1 cellular context compared by ENCODE assay signal in genomic region chr20:62010551-62011402, GRCh38.
TF ChIP-seq lines count a peak whose summit lies in the region.

No MANE protein-coding gene starts in this region.

TF ChIP-seq in K562, 482 proteins besides CTCF, POLR2A, EP300 and RAD21 (continued from another document and continues in another):
- no peak for TF ChIP-seq BRF2 (IDR thresholded peaks at IDR 0.05; ENCODE audit: borderline replicate concordance, insufficient read depth, insufficient read length)
- TF ChIP-seq ETV5 (CRISPR knock-in tag; IDR thresholded peaks at IDR 0.05; ENCODE audit: low read depth): no peak
- no peak for TF ChIP-seq DIDO1 (tag; IDR thresholded peaks at IDR 0.05; ENCODE audit: low read depth)
- no peak for TF ChIP-seq ZNF165 (CRISPR knock-in tag; IDR thresholded peaks at IDR 0.05; ENCODE audit: borderline replicate concordance)
- TF ChIP-seq CEBPG (CRISPR knock-in tag; IDR thresholded peaks at IDR 0.05): no peak
- TF ChIP-seq CEBPG (tag; conservative IDR thresholded peaks at IDR 0.05 in 1 of 2, IDR thresholded peaks at IDR 0.05 in 1 of 2): no peak
- no peak for TF ChIP-seq PKNOX1 (IDR thresholded peaks at IDR 0.05)
- TF ChIP-seq ZNF436 (CRISPR knock-in tag; IDR thresholded peaks at IDR 0.05): no peak
- no peak for TF ChIP-seq MAFF (IDR thresholded peaks at IDR 0.05; ENCODE audit: low read length)
- no peak for TF ChIP-seq PCBP1 (IDR thresholded peaks at IDR 0.05; ENCODE audit: low read depth, low read length, poor library complexity, severe bottlenecking)
- TF ChIP-seq, protein P1, sequence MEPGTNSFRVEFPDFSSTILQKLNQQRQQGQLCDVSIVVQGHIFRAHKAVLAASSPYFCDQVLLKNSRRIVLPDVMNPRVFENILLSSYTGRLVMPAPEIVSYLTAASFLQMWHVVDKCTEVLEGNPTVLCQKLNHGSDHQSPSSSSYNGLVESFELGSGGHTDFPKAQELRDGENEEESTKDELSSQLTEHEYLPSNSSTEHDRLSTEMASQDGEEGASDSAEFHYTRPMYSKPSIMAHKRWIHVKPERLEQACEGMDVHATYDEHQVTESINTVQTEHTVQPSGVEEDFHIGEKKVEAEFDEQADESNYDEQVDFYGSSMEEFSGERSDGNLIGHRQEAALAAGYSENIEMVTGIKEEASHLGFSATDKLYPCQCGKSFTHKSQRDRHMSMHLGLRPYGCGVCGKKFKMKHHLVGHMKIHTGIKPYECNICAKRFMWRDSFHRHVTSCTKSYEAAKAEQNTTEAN (CRISPR knock-in tag; IDR thresholded peaks at IDR 0.05): no peak
- TF ChIP-seq MEF2A (IDR thresholded peaks at IDR 0.05; ENCODE audit: control insufficient read depth, low read depth, low read length): no peak
- TF ChIP-seq ETS2 (tag; IDR thresholded peaks at IDR 0.05; ENCODE audit: borderline replicate concordance, poor library complexity, severe bottlenecking): no peak
- TF ChIP-seq ELF2 (CRISPR knock-in tag; IDR thresholded peaks at IDR 0.05): no peak
- TF ChIP-seq CBX8 (IDR thresholded peaks at IDR 0.05; ENCODE audit: borderline replicate concordance, extremely low read depth, low read depth, low read length, poor library complexity, severe bottlenecking): no peak
- no peak for TF ChIP-seq RREB1 (CRISPR knock-in tag; IDR thresholded peaks at IDR 0.05)
- peak; percentile 76 for TF ChIP-seq MYC (IDR thresholded peaks at IDR 0.05; ENCODE audit: low read depth, low read length)
- TF ChIP-seq MYC (CRISPR knock-in tag; IDR thresholded peaks at IDR 0.05; ENCODE audit: borderline replicate concordance, low read depth): no peak
- no peak for TF ChIP-seq ZNF217 (CRISPR knock-in tag; IDR thresholded peaks at IDR 0.05)
- TF ChIP-seq ZNF41 (CRISPR knock-in tag; conservative IDR thresholded peaks at IDR 0.05): no peak
- TF ChIP-seq KAT8 (IDR thresholded peaks at IDR 0.05; ENCODE audit: low read depth): no peak
- no peak for TF ChIP-seq ZNF124 (CRISPR knock-in tag; IDR thresholded peaks at IDR 0.05)
- no peak for TF ChIP-seq OTX1 (CRISPR knock-in tag; IDR thresholded peaks at IDR 0.05)
- no peak for TF ChIP-seq SUPT5H (IDR thresholded peaks at IDR 0.05)
- no peak for TF ChIP-seq ZNF75A (CRISPR knock-in tag; IDR thresholded peaks at IDR 0.05)
- peak; percentile 66 for TF ChIP-seq BHLHE40 (IDR thresholded peaks at IDR 0.05; ENCODE audit: low read length)
- TF ChIP-seq ZKSCAN8 (CRISPR knock-in tag; IDR thresholded peaks at IDR 0.05): no peak
- peak; percentile 66; the same call in 1 of the 2 replicates for TF ChIP-seq STAG1 (CRISPR knock-in tag; IDR thresholded peaks at IDR 0.05; ENCODE audit: borderline replicate concordance)
- TF ChIP-seq EWSR1 (IDR thresholded peaks at IDR 0.05; ENCODE audit: borderline replicate concordance, low read depth, partially characterized antibody): no peak
- TF ChIP-seq ZKSCAN1 (IDR thresholded peaks at IDR 0.05; ENCODE audit: low read depth, low read length): no peak
- no peak for TF ChIP-seq TCFL5 (CRISPR knock-in tag; conservative IDR thresholded peaks at IDR 0.05)
- 0 out of 2 replicates have a peak, but pooled peaks have one; percentile 17 for TF ChIP-seq TFAP4 (CRISPR knock-in tag; IDR thresholded peaks at IDR 0.05; ENCODE audit: borderline replicate concordance)
- TF ChIP-seq, protein P2, sequence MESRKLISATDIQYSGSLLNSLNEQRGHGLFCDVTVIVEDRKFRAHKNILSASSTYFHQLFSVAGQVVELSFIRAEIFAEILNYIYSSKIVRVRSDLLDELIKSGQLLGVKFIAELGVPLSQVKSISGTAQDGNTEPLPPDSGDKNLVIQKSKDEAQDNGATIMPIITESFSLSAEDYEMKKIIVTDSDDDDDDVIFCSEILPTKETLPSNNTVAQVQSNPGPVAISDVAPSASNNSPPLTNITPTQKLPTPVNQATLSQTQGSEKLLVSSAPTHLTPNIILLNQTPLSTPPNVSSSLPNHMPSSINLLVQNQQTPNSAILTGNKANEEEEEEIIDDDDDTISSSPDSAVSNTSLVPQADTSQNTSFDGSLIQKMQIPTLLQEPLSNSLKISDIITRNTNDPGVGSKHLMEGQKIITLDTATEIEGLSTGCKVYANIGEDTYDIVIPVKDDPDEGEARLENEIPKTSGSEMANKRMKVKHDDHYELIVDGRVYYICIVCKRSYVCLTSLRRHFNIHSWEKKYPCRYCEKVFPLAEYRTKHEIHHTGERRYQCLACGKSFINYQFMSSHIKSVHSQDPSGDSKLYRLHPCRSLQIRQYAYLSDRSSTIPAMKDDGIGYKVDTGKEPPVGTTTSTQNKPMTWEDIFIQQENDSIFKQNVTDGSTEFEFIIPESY (CRISPR knock-in tag; IDR thresholded peaks at IDR 0.05): peak; percentile 75; the same call in 1 of the 2 replicates
- no peak for TF ChIP-seq CREB3L1 (IDR thresholded peaks at IDR 0.05; ENCODE audit: borderline replicate concordance, low read depth)
- TF ChIP-seq ZNF140 (CRISPR knock-in tag; IDR thresholded peaks at IDR 0.05): no peak
- no peak for TF ChIP-seq HDAC8 (tag; IDR thresholded peaks at IDR 0.05)
- TF ChIP-seq TEAD2 (tag; IDR thresholded peaks at IDR 0.05): no peak
- TF ChIP-seq, protein P3, sequence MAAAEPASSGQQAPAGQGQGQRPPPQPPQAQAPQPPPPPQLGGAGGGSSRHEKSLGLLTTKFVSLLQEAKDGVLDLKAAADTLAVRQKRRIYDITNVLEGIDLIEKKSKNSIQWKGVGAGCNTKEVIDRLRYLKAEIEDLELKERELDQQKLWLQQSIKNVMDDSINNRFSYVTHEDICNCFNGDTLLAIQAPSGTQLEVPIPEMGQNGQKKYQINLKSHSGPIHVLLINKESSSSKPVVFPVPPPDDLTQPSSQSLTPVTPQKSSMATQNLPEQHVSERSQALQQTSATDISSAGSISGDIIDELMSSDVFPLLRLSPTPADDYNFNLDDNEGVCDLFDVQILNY (CRISPR knock-in tag; IDR thresholded peaks at IDR 0.05): no peak
- no peak for TF ChIP-seq RAD51 (IDR thresholded peaks at IDR 0.05; ENCODE audit: borderline replicate concordance, low read depth)
- TF ChIP-seq NONO (IDR thresholded peaks at IDR 0.05; ENCODE audit: low read depth in 2 of 2, low read length in 1 of 2): no peak
- no peak for TF ChIP-seq ZNF644 (tag; IDR thresholded peaks at IDR 0.05; ENCODE audit: low read depth)
- no peak for TF ChIP-seq GATAD2B (IDR thresholded peaks at IDR 0.05; ENCODE audit: borderline replicate concordance)
- TF ChIP-seq CHD2 (IDR thresholded peaks at IDR 0.05; ENCODE audit: low read depth, low read length): no peak
- no peak for TF ChIP-seq ZHX1 (conservative IDR thresholded peaks at IDR 0.05; ENCODE audit: low read length)
- TF ChIP-seq, protein P4, sequence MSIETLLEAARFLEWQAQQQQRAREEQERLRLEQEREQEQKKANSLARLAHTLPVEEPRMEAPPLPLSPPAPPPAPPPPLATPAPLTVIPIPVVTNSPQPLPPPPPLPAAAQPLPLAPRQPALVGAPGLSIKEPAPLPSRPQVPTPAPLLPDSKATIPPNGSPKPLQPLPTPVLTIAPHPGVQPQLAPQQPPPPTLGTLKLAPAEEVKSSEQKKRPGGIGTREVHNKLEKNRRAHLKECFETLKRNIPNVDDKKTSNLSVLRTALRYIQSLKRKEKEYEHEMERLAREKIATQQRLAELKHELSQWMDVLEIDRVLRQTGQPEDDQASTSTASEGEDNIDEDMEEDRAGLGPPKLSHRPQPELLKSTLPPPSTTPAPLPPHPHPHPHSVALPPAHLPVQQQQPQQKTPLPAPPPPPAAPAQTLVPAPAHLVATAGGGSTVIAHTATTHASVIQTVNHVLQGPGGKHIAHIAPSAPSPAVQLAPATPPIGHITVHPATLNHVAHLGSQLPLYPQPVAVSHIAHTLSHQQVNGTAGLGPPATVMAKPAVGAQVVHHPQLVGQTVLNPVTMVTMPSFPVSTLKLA (conservative IDR thresholded peaks at IDR 0.05): peak; percentile 64 to 81; a peak in 3 of 4 replicates
- no peak for TF ChIP-seq MCM2 (IDR thresholded peaks at IDR 0.05; ENCODE audit: low read depth)
- no peak for TF ChIP-seq FOXJ2 (tag; IDR thresholded peaks at IDR 0.05)
